ENCODE assay signal across 14 cellular contexts in genomic region chr22:23695748-23696325, GRCh38. TPM values are rescaled to one million over a fixed set of nuclear protein-coding genes. Genes with fewer than 3 reads are reported as not detected.
DNase-seq lines count a peak whose midpoint lies in the region; ATAC-seq and TF ChIP-seq lines count a peak whose summit lies in the region.
"Had no signal": no experiment of that assay in that cellular context is flagged by ENCODE, and none has a peak within 500 bp of the region (broad histone marks: within the 10 kb centered on the region; RNA-seq: fewer than 3 reads in every experiment).

No MANE protein-coding gene starts in this region.

- H3K4me3 Mint-ChIP-seq in CD4-positive, alpha-beta memory T cell = peak overlapping the region; percentile 92 to 99 (median 97)
- H3K4me3 Mint-ChIP-seq in naive thymus-derived CD8-positive, alpha-beta T cell = peak overlapping the region; percentile 92 to 100 (median 99)
- H3K4me3 Mint-ChIP-seq: neural progenitor cell had no signal

- no peaks in the 10 kb centered on the region for H3K27me3 ChIP-seq in CD4-positive, alpha-beta memory T cell (ENCODE audit: insufficient read depth, low read length)
- H3K27me3 ChIP-seq in MG63 = no peaks in the 10 kb centered on the region
- no peaks in the 10 kb centered on the region for H3K27me3 ChIP-seq in BE2C
- H3K27me3 ChIP-seq: neural progenitor cell had no signal

- H3K27ac ChIP-seq in CD4-positive, alpha-beta memory T cell (ENCODE audit: low read depth, low read length) = peak overlapping the region; percentile 82
- H3K27ac ChIP-seq: neural progenitor cell had no signal

- H3K4me1 ChIP-seq in CD4-positive, alpha-beta memory T cell (ENCODE audit: insufficient read depth, low read length) = peaks cover 43% of the 10 kb centered on the region
- H3K4me1 ChIP-seq in BE2C = no peaks in the 10 kb centered on the region
- H3K4me1 ChIP-seq: neural progenitor cell had no signal

- no peak for TF ChIP-seq CTCF in BE2C (IDR thresholded peaks at IDR 0.05; ENCODE audit: low read depth, low read length)

- peak overlapping the region; percentile 12 to 37 for H3K4me3 ChIP-seq in CD4-positive, alpha-beta memory T cell (ENCODE audit: low read length in 2 of 2)
- H3K4me3 ChIP-seq in MG63 (no peak overlapping the region), BE2C (ENCODE audit: low read depth, low read length) (no peak overlapping the region)
- H3K4me3 ChIP-seq: neural progenitor cell had no signal

- POLR2A ChIA-PET in CD4-positive, alpha-beta memory T cell (lab: Charles Lee; ENCODE audit: partially characterized antibody) = interaction anchor here (0.8 to 4.6 kb wide), 19 partner anchors 9 to 458 kb away, joined by 3 to 76 read pairs (median 4); partner anchors contain the start of genes CHCHD10, MIF, SLC2A11 and SMARCB1
- POLR2A ChIA-PET in naive thymus-derived CD8-positive, alpha-beta T cell (lab: Charles Lee) = interaction anchor here (0.6 to 2.8 kb wide), 18 partner anchors 9 to 575 kb away, joined by 3 to 34 read pairs (median 4); partner anchors contain the start of genes MIF, SLC2A11, SMARCB1 and SPECC1L

- peak; percentile 15 for ATAC-seq in GM21528 (IDR thresholded peaks at IDR 0.05; ENCODE audit: low FRiP score, unreplicated experiment)
- ATAC-seq in activated naive CD4-positive, alpha-beta T cell treated with anti-CD3 and anti-CD28 coated beads, Interleukin-2, amount 50 U/mL, for 72 hours = no peak
- no peak for ATAC-seq in naive thymus-derived CD8-positive, alpha-beta T cell

- peaks cover 38% of the 10 kb centered on the region for H3K36me3 ChIP-seq in CD4-positive, alpha-beta memory T cell (ENCODE audit: insufficient read depth, low read length)
- H3K36me3 ChIP-seq in MG63 = no peaks in the 10 kb centered on the region; the same call in 1 of the 2 replicates
- peaks cover 39% of the 10 kb centered on the region for H3K36me3 ChIP-seq in BE2C
- H3K36me3 ChIP-seq: neural progenitor cell had no signal

- H3K4me1 Mint-ChIP-seq in CD4-positive, alpha-beta memory T cell = peaks cover 26 to 57% (median 43%) of the 10 kb centered on the region in 4 donors
- peaks cover 26 to 74% (median 47%) of the 10 kb centered on the region in 4 donors for H3K4me1 Mint-ChIP-seq in naive thymus-derived CD8-positive, alpha-beta T cell
- H3K4me1 Mint-ChIP-seq: neural progenitor cell had no signal

- H3K27ac Mint-ChIP-seq in CD4-positive, alpha-beta memory T cell = peak overlapping the region; percentile 98 to 100 (median 100)
- H3K27ac Mint-ChIP-seq in activated naive CD4-positive, alpha-beta T cell treated with anti-CD3 and anti-CD28 coated beads, Interleukin-2, amount 50 U/mL, for 72 hours = peak overlapping the region; percentile 94 to 100
- peak overlapping the region; percentile 100 for H3K27ac Mint-ChIP-seq in naive thymus-derived CD8-positive, alpha-beta T cell
- H3K27ac Mint-ChIP-seq: neural progenitor cell had no signal

- H3K9me3 ChIP-seq in CD4-positive, alpha-beta memory T cell (ENCODE audit: control insufficient read depth in 1 of 2, low read length in 2 of 2) = no peaks in the 10 kb centered on the region
- no peaks in the 10 kb centered on the region for H3K9me3 ChIP-seq in MG63
- H3K9me3 ChIP-seq in BE2C = no peaks in the 10 kb centered on the region

- no peaks in the 10 kb centered on the region for H3K27me3 Mint-ChIP-seq in CD4-positive, alpha-beta memory T cell
- no peaks in the 10 kb centered on the region for H3K27me3 Mint-ChIP-seq in naive thymus-derived CD8-positive, alpha-beta T cell

- H3K36me3 Mint-ChIP-seq in CD4-positive, alpha-beta memory T cell = peaks cover 50 to 53% of the 10 kb centered on the region in 2 donors
- peaks cover 20 to 59% of the 10 kb centered on the region in 2 donors for H3K36me3 Mint-ChIP-seq in activated naive CD4-positive, alpha-beta T cell treated with anti-CD3 and anti-CD28 coated beads, Interleukin-2, amount 50 U/mL, for 72 hours
- peaks cover 17 to 29% (median 28%) of the 10 kb centered on the region in 3 donors for H3K36me3 Mint-ChIP-seq in naive thymus-derived CD8-positive, alpha-beta T cell

- intact Hi-C loops in CD4-positive, alpha-beta memory T cell (cut with micrococcal nuclease) = loop anchor here (1.0 to 10.0 kb wide), 4 partner anchors 21 to 139 kb away; partner anchors contain the start of genes CHCHD10, DERL3 and ZNF70

- CTCF ChIA-PET in CD4-positive, alpha-beta memory T cell (lab: Charles Lee; ENCODE audit: partially characterized antibody) = interaction anchor here (0.9 to 2.0 kb wide), 2 partner anchors 21 to 41 kb away, joined by 3 to 8 read pairs; no protein-coding TSS in a partner anchor

- DNase-seq in CD4-positive, alpha-beta memory T cell = no peak
- DNase-seq in activated naive CD4-positive, alpha-beta T cell treated with anti-CD3 and anti-CD28 coated beads, Interleukin-2, amount 50 U/mL, for 72 hours (ENCODE audit: low spot score in 2 of 2) = no peak
- no peak for DNase-seq in naive thymus-derived CD8-positive, alpha-beta T cell
- DNase-seq in MG63 (no peak), BE2C (no peak), GF-D8 (lab: John Stamatoyannopoulos, UW) (no peak)
- no peak for DNase-seq in effector CD8-positive, alpha-beta T cell (lab: John Stamatoyannopoulos, UW)
- DNase-seq: caudate nucleus, COR-L47, NCI-H2107, OCI-M1 had no signal

- peaks cover 0 to 3% (median 0%) of the 10 kb centered on the region in 8 donors for H3K9me3 Mint-ChIP-seq in CD4-positive, alpha-beta memory T cell
- peaks cover 0 to 13% of the 10 kb centered on the region in 2 donors for H3K9me3 Mint-ChIP-seq in activated naive CD4-positive, alpha-beta T cell treated with anti-CD3 and anti-CD28 coated beads, Interleukin-2, amount 50 U/mL, for 72 hours
- H3K9me3 Mint-ChIP-seq in naive thymus-derived CD8-positive, alpha-beta T cell = peaks cover 0 to 15% (median 4%) of the 10 kb centered on the region in 9 donors
- H3K9me3 Mint-ChIP-seq: neural progenitor cell had no signal

RNA-seq across cellular contexts. Expression of gene RGL4, which starts 5.0 kb away (rescaled TPM):
- total RNA-seq in CD4-positive, alpha-beta memory T cell = 1 to 10 TPM; 7.2 to 9.8 TPM
- polyA plus RNA-seq in CD4-positive, alpha-beta memory T cell = 10 to 100 TPM; 58.3 to 64.9 TPM
- total RNA-seq in activated naive CD4-positive, alpha-beta T cell treated with anti-CD3 and anti-CD28 coated beads, Interleukin-2, amount 50 U/mL, for 72 hours = 10 to 100 TPM in 1 of 2 donors, 1 to 10 TPM in 1; 3.0 to 49.7 TPM
- total RNA-seq in naive thymus-derived CD8-positive, alpha-beta T cell = 10 to 100 TPM; 12.3 to 15.2 TPM
- polyA plus RNA-seq in naive thymus-derived CD8-positive, alpha-beta T cell = 100 to 1,000 TPM in 2 of 3 donors, 10 to 100 TPM in 1; 90.7 to 115 (median 110) TPM
- total RNA-seq in MG63 (2014; rRNA removed; shearing (Covaris generic); ENCODE audit: low replicate concordance) = not detected in 2 replicates
- polyA plus RNA-seq in BE2C (2012; ENCODE audit: insufficient read depth, insufficient read length, low read depth) = 4.9 TPM

RNA-seq across cellular contexts. Expression of gene ZNF70, which starts 55.1 kb away (rescaled TPM):
- total RNA-seq in CD4-positive, alpha-beta memory T cell = 1 to 10 TPM; 6.4 to 7.4 TPM
- under 1 TPM in 1 of 2 donors, not detected in 1; 0.37 TPM for polyA plus RNA-seq in CD4-positive, alpha-beta memory T cell
- total RNA-seq in activated naive CD4-positive, alpha-beta T cell treated with anti-CD3 and anti-CD28 coated beads, Interleukin-2, amount 50 U/mL, for 72 hours = 1 to 10 TPM in 1 of 2 donors, under 1 TPM in 1; 0.32 to 2.0 TPM
- total RNA-seq in naive thymus-derived CD8-positive, alpha-beta T cell = 1 to 10 TPM; 6.9 to 7.0 TPM
- polyA plus RNA-seq in naive thymus-derived CD8-positive, alpha-beta T cell = under 1 TPM; 0.20 to 0.57 (median 0.47) TPM
- total RNA-seq in MG63 (2014; rRNA removed; shearing (Covaris generic); ENCODE audit: low replicate concordance) = 2.4 and 3.9 TPM in 2 replicates
- 3.0 TPM for polyA plus RNA-seq in BE2C (2012; ENCODE audit: insufficient read depth, insufficient read length, low read depth)

RNA-seq across cellular contexts. Expression of gene VPREB3, which starts 58.4 kb away (rescaled TPM):
- not detected for total RNA-seq in CD4-positive, alpha-beta memory T cell
- polyA plus RNA-seq in CD4-positive, alpha-beta memory T cell = 1 to 10 TPM; 1.2 to 5.5 TPM
- under 1 TPM; 0.52 to 0.60 TPM for total RNA-seq in activated naive CD4-positive, alpha-beta T cell treated with anti-CD3 and anti-CD28 coated beads, Interleukin-2, amount 50 U/mL, for 72 hours
- 1 to 10 TPM; 1.8 to 3.3 TPM for total RNA-seq in naive thymus-derived CD8-positive, alpha-beta T cell
- under 1 TPM in 2 of 3 donors, not detected in 1; 0.80 to 0.92 TPM for polyA plus RNA-seq in naive thymus-derived CD8-positive, alpha-beta T cell
- total RNA-seq in MG63 (2014; rRNA removed; shearing (Covaris generic); ENCODE audit: low replicate concordance) = not detected in 2 replicates
- 1.8 TPM for polyA plus RNA-seq in BE2C (2012; ENCODE audit: insufficient read depth, insufficient read length, low read depth)
- total RNA-seq: T-helper 2 cell treated with Interferon-gamma antibody and Interleukin-4, amounts not matched to agents 100 ng/mL and 5 ng/mL, for 36 hours had no signal

Comparison
In these comparisons a context has a peak if more than half of its experiments do, and no peak if none do; other contexts are left out.
1. H3K4me3 ChIP-seq: peak in CD4-positive, alpha-beta memory T cell (2 of 2); none in MG63 (single experiment) and BE2C (single experiment).
2. Peak in every context shown above with its lines, with median percentiles within 50 percentile points of each other: H3K27ac Mint-ChIP-seq.